In genomic region chr14:64688801-64689200, GRCh38 we compare ENCODE assay signal across 20 cellular contexts. TPM values are rescaled to one million over a fixed set of nuclear protein-coding genes. Genes with fewer than 3 reads are reported as not detected.
DNase-seq lines count a peak whose midpoint lies in the region; ATAC-seq and TF ChIP-seq lines count a peak whose summit lies in the region.
"Had no signal": no experiment of that assay in that cellular context is flagged by ENCODE, and none has a peak within 500 bp of the region (broad histone marks: within the 10 kb centered on the region; RNA-seq: fewer than 3 reads in every experiment).

No MANE protein-coding gene starts in this region.

- H3K27ac ChIP-seq in RWPE1 (peak overlapping the region; percentile 30; the same call in 1 of the 2 replicates), suprapubic skin (peak overlapping the region; percentile 18), WERI-Rb-1 (no peak overlapping the region)
- H3K27ac ChIP-seq: left lung, prostate gland, VCaP had no signal

- no peak for TF ChIP-seq EP300 in suprapubic skin (IDR thresholded peaks at IDR 0.05)

- POLR2A ChIA-PET in RWPE1 (lab: Yijun Ruan, JAX; ENCODE audit: low non-redundant PET) = no interaction called here

- H3K27me3 ChIP-seq in suprapubic skin = no peaks in the 10 kb centered on the region
- H3K27me3 ChIP-seq in WERI-Rb-1 (ENCODE audit: insufficient read depth, low read depth, severe bottlenecking) = no peaks in the 10 kb centered on the region

- H3K36me3 ChIP-seq in suprapubic skin (no peaks in the 10 kb centered on the region), WERI-Rb-1 (no peaks in the 10 kb centered on the region)
- H3K36me3 ChIP-seq: left lung, prostate gland had no signal

- H3K9me3 ChIP-seq in suprapubic skin (no peaks in the 10 kb centered on the region), WERI-Rb-1 (ENCODE audit: severe bottlenecking) (no peaks in the 10 kb centered on the region)
- H3K9me3 ChIP-seq: left lung, prostate gland had no signal

- 53% methylated on average over 8 of the region's 8 CpGs for WGBS in suprapubic skin

- TF ChIP-seq POLR2A in suprapubic skin (IDR thresholded peaks at IDR 0.05) = no peak

- DNase-seq in NCI-H2107 treated with DMSO at 0.1 percent for 48 hours (lab: John Stamatoyannopoulos, UW; ENCODE audit: unreplicated experiment) = peak; percentile 35
- no peak for DNase-seq in NCI-H2107 (lab: John Stamatoyannopoulos, UW)
- DNase-seq in RWPE1 (ENCODE audit: low spot score) = no peak
- DNase-seq in islet precursor cell = peak; percentile 61
- DNase-seq in suprapubic skin (ENCODE audit: low spot score in 2 of 2) = peak in 1 of 2 donors; percentile 40
- DNase-seq in WERI-Rb-1 = no peak
- DNase-seq in GM20000 (ENCODE audit: low spot score) = no peak
- DNase-seq: activated effector memory CD4-positive, alpha-beta T cell treated with Interleukin-2 at 50 U/mL for 16 hours; amniotic stem cell; C1 segment of cervical spinal cord; HFFc6; IMR-90; left lung; NCI-H1048; NCI-H510A; stimulated activated naive B cell treated with anti-CD40 and anti-IgM and Interleukin-4, amounts not matched to agents 10 μg/mL and 1 μg/mL and 100 μg/mL, for 72 hours had no signal

- CTCF ChIA-PET in RWPE1 (lab: Yijun Ruan, JAX) = no interaction called here

- no peak for TF ChIP-seq CTCF in RWPE1 (conservative IDR thresholded peaks at IDR 0.05; ENCODE audit: low read depth)
- TF ChIP-seq CTCF in suprapubic skin (IDR thresholded peaks at IDR 0.05) = no peak
- no peak for TF ChIP-seq CTCF in WERI-Rb-1 (IDR thresholded peaks at IDR 0.05; ENCODE audit: low read depth, low read length)
- no peak for TF ChIP-seq CTCF in GM20000 (IDR thresholded peaks at IDR 0.05; ENCODE audit: extremely low read depth, missing control alignments)

- H3K4me1 ChIP-seq in suprapubic skin = peaks cover 33% of the 10 kb centered on the region
- H3K4me1 ChIP-seq: prostate gland had no signal

- ATAC-seq in HG03135 (IDR thresholded peaks at IDR 0.05; ENCODE audit: unreplicated experiment) = no peak
- ATAC-seq: left lung; Panc1; stimulated activated naive B cell treated with anti-CD40 and anti-IgM and Interleukin-4, amounts not matched to agents 10 μg/mL and 1 μg/mL and 100 μg/mL, for 72 hours had no signal

- no peak overlapping the region for H3K4me3 ChIP-seq in suprapubic skin
- no peak overlapping the region for H3K4me3 ChIP-seq in WERI-Rb-1 (ENCODE audit: low read depth, low read length)
- H3K4me3 ChIP-seq: left lung, prostate gland had no signal

RNA-seq across cellular contexts. Expression of gene PLEKHG3, which starts 15.4 kb away (rescaled TPM):
- 100 to 1,000 TPM in 1 of 4 donors, 10 to 100 TPM in 3; 60.4 to 140 (median 96.5) TPM for total RNA-seq in suprapubic skin

Comparison
In these comparisons a context has a peak if more than half of its experiments do, and no peak if none do; other contexts are left out.
1. DNase-seq: peak in NCI-H2107 treated with DMSO at 0.1 percent for 48 hours (single experiment) and islet precursor cell (single experiment); none in NCI-H2107 (single experiment), RWPE1 (single experiment), WERI-Rb-1 (single experiment) and GM20000 (single experiment).